22 cellular contexts compared by ENCODE assay signal in the genomic region with DNA sequence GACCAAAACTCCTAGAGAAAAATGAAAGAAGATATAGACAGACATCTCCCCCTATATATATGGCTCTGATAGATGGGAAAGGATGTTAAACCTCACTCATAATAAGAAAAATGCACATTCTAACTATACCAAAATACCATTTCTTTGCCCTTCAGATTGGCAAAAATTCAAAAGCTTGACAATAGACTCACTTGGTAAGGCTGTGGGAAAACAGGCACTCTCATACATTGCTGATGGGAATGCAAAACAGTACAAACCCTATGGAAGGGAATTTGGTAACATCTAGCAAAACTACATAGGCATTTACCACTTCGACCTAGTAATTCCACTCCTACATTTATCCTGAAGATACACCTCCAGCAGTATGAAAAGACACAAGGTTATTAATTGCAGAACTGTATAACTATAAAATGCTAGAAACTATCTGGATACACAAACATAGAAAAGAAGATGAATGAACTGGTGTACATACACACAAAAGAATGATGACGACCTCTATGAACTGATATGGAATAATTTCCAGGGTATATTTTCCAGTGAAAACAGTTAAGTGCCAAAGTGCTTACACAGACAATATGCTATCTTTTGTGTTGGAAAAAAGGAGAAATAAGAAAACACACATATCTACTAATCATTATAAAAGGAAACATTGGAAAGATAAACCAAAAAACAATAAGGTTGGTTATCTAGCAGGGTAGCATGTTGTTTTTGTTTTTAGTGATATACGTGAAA. TPM values are rescaled to one million over a fixed set of nuclear protein-coding genes. Genes with fewer than 3 reads are reported as not detected.
DNase-seq lines count a peak whose midpoint lies in the region; ATAC-seq and TF ChIP-seq lines count a peak whose summit lies in the region.
"Had no signal": no experiment of that assay in that cellular context is flagged by ENCODE, and none has a peak within 500 bp of the region (broad histone marks: within the 10 kb centered on the region; RNA-seq: fewer than 3 reads in every experiment).

No MANE protein-coding gene starts in this region.

- no peak for TF ChIP-seq EP300 in SK-N-SH (IDR thresholded peaks at IDR 0.05; ENCODE audit: borderline replicate concordance in 1 of 2, low read depth in 1 of 2, low read length in 1 of 2)

- H3K4me1 ChIP-seq in SK-N-SH (ENCODE audit: control insufficient read depth in 1 of 2, insufficient read depth in 2 of 2, low read depth in 1 of 2, low read length in 1 of 2) (peaks cover 3 to 43% of the 10 kb centered on the region in 2 experiments; a peak in 3 of 4 replicates), vagina (peaks cover 66% of the 10 kb centered on the region), lower lobe of right lung (peaks cover 44% of the 10 kb centered on the region)
- H3K4me1 ChIP-seq: Peyer's patch, SJCRH30 had no signal

- ATAC-seq in lower lobe of right lung (no peak), HG03159 (IDR thresholded peaks at IDR 0.05; ENCODE audit: unreplicated experiment) (no peak)
- ATAC-seq: CD8-positive, alpha-beta T cell had no signal

- TF ChIP-seq POLR2A in erythroblast (IDR thresholded peaks at IDR 0.05; ENCODE audit: low read length), result no peak
- TF ChIP-seq POLR2A in vagina (IDR thresholded peaks at IDR 0.05), result no peak

- H3K27me3 ChIP-seq in SK-N-SH (ENCODE audit: insufficient read depth) (no peaks in the 10 kb centered on the region), vagina (no peaks in the 10 kb centered on the region), lower lobe of right lung (ENCODE audit: low read depth) (no peaks in the 10 kb centered on the region)
- H3K27me3 ChIP-seq: Peyer's patch, SJCRH30 had no signal

- H3K4me3 ChIP-seq in SK-N-SH (ENCODE audit: low read depth in 2 of 2, low read length in 1 of 2), result no peak overlapping the region
- H3K4me3 ChIP-seq in fibroblast of pulmonary artery (replicated peaks; ENCODE audit: low read depth, low read length), result no peak overlapping the region
- H3K4me3 ChIP-seq in vagina, result no peak overlapping the region
- no peak overlapping the region for H3K4me3 ChIP-seq in lower lobe of right lung
- H3K4me3 ChIP-seq: Peyer's patch, SJCRH30 had no signal

- H3F3A ChIP-seq in SK-N-SH (replicated peaks; ENCODE audit: insufficient read depth), result peaks cover 20% of the 10 kb centered on the region

- POLR2A ChIA-PET in SK-N-SH (lab: Yijun Ruan, JAX), result no interaction called here

- no peak for TF ChIP-seq RAD21 in SK-N-SH (IDR thresholded peaks at IDR 0.05; ENCODE audit: low read length)

- intact Hi-C loops in vagina (cut with DNase I), result no loop called here
- intact Hi-C loops in lower lobe of right lung (cut with DNase I), result no loop called here

- H3K9me2 ChIP-seq in SK-N-SH, result no peaks in the 10 kb centered on the region

- H4K20me1 ChIP-seq in SK-N-SH (ENCODE audit: insufficient read depth), result no peaks in the 10 kb centered on the region

- CTCF ChIA-PET in SK-N-SH (lab: Yijun Ruan, JAX), result interaction anchor here (0.6 to 1.0 kb wide), 2 partner anchors 29 to 44 kb away, joined by 3 read pairs; no protein-coding TSS in a partner anchor

- peak overlapping the region; percentile 40 to 82; a peak in 2 of 4 replicates for H3K27ac ChIP-seq in SK-N-SH (ENCODE audit: low read depth in 2 of 2, low read length in 1 of 2)
- H3K27ac ChIP-seq in vagina, result no peak overlapping the region
- H3K27ac ChIP-seq in lower lobe of right lung, result no peak overlapping the region
- H3K27ac ChIP-seq: Peyer's patch, SJCRH30 had no signal

- H3K9ac ChIP-seq in SK-N-SH, result no peak overlapping the region

- H3K9me3 ChIP-seq in SK-N-SH (no peaks in the 10 kb centered on the region), vagina (no peaks in the 10 kb centered on the region), lower lobe of right lung (no peaks in the 10 kb centered on the region)
- H3K9me3 ChIP-seq: Peyer's patch, SJCRH30 had no signal

- H2AFZ ChIP-seq in SK-N-SH (ENCODE audit: low read depth), result no peak overlapping the region

- H3K4me2 ChIP-seq in SK-N-SH, result peak overlapping the region; percentile 39

- TF ChIP-seq CTCF in SK-N-SH (IDR thresholded peaks at IDR 0.05) (no peak), fibroblast of pulmonary artery (IDR thresholded peaks at IDR 0.05; ENCODE audit: low read length, missing control alignments) (no peak), vagina (IDR thresholded peaks at IDR 0.05) (no peak), lower lobe of right lung (IDR thresholded peaks at IDR 0.05) (no peak)

- peaks cover 97% of the 10 kb centered on the region for H3K79me2 ChIP-seq in SK-N-SH (ENCODE audit: insufficient read depth)

- peaks cover 3 to 29% of the 10 kb centered on the region in 2 experiments for H3K36me3 ChIP-seq in SK-N-SH (replicated peaks in 1 of 2; ENCODE audit: control insufficient read depth in 1 of 2, insufficient read depth in 2 of 2, low read length in 1 of 2)
- no peaks in the 10 kb centered on the region for H3K36me3 ChIP-seq in vagina
- no peaks in the 10 kb centered on the region for H3K36me3 ChIP-seq in lower lobe of right lung
- H3K36me3 ChIP-seq: Peyer's patch had no signal

- DNase-seq in EH (ENCODE audit: low read depth) (peak; percentile 45), SK-N-SH (no peak), fibroblast of pulmonary artery (ENCODE audit: low read depth) (peak; percentile 35), midbrain (lab: John Stamatoyannopoulos, UW) (peak; percentile 11), erythroblast (lab: John Stamatoyannopoulos, UW) (no peak), vagina (ENCODE audit: extremely low spot score in 2 of 2) (no peak), lower lobe of right lung (no peak)
- DNase-seq: 8988T; AML-193; CD8-positive, alpha-beta T cell; DND-41; Karpas-422; MV-4-11; NCI-H1105 treated with DMSO at 0.1 percent for 48 hours; NCI-H2029 treated with DMSO at 0.1 percent for 48 hours; NCI-H345; NCI-H524; NCI-H82; Peyer's patch; SJCRH30 had no signal

- WGBS in SK-N-SH (ENCODE audit: low lambda C conversion rate), result 90% methylated on average over 3 of the region's 3 CpGs

TF ChIP-seq in SK-N-SH, 30 proteins besides CTCF, POLR2A, EP300 and RAD21:
- TF ChIP-seq, protein P1, sequence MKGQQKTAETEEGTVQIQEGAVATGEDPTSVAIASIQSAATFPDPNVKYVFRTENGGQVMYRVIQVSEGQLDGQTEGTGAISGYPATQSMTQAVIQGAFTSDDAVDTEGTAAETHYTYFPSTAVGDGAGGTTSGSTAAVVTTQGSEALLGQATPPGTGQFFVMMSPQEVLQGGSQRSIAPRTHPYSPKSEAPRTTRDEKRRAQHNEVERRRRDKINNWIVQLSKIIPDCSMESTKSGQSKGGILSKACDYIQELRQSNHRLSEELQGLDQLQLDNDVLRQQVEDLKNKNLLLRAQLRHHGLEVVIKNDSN (IDR thresholded peaks at IDR 0.05; ENCODE audit: borderline replicate concordance, low read depth), result no peak
- 0 out of 2 replicates have a peak, but pooled peaks have one; percentile 7 for TF ChIP-seq NFIC (IDR thresholded peaks at IDR 0.05; ENCODE audit: borderline replicate concordance)
- TF ChIP-seq, protein P2, sequence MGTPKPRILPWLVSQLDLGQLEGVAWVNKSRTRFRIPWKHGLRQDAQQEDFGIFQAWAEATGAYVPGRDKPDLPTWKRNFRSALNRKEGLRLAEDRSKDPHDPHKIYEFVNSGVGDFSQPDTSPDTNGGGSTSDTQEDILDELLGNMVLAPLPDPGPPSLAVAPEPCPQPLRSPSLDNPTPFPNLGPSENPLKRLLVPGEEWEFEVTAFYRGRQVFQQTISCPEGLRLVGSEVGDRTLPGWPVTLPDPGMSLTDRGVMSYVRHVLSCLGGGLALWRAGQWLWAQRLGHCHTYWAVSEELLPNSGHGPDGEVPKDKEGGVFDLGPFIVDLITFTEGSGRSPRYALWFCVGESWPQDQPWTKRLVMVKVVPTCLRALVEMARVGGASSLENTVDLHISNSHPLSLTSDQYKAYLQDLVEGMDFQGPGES (IDR thresholded peaks at IDR 0.05; ENCODE audit: low read depth, low read length), result no peak

RNA-seq across cellular contexts. Expression of a gene that starts 48.5 kb away (rescaled TPM):
- polyA plus RNA-seq in SK-N-SH (2012; rRNA removed), result 13.8 and 17.4 TPM in 2 replicates
- polyA plus RNA-seq in SK-N-SH (2012; cell fraction: cytosol; rRNA removed), result 10.2 and 14.0 TPM in 2 replicates
- 22.9 and 35.1 TPM in 2 replicates for polyA plus RNA-seq in SK-N-SH (2012; cell fraction: nucleus; rRNA removed)
- total RNA-seq in vagina (67.8 TPM), lower lobe of right lung (125 TPM)
- total RNA-seq: CD8-positive, alpha-beta T cell; OCI-LY7 had no signal

Comparison
In these comparisons a context has a peak if more than half of its experiments do, and no peak if none do; other contexts are left out.
1. DNase-seq: peak in EH (single experiment), fibroblast of pulmonary artery (single experiment) and midbrain (single experiment); none in SK-N-SH (single experiment), erythroblast (0 of 2), vagina (0 of 2) and lower lobe of right lung (single experiment).
2. H3K27ac ChIP-seq: peak in SK-N-SH (2 of 2); none in vagina (single experiment) and lower lobe of right lung (single experiment).